ENCODE assay signal across 21 cellular contexts in the genomic region with DNA sequence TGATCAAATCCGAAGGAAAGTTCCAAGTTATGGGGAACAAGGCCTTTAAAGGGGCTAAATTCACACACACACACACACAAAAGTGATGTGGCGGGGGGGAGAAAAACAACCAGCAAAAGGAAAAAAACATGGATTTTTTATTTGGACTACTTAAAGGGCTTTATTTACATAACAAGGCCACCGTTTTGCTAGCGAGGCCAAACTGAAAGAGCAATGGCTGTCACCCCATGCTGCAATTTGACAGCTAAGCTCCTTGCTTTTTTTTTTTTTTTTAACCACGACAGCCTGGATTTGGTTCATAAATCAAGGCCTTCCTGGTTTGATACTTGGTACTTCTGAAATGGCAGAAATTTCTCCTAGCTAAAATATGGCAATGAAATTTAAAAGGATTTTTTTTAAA.
A peak's percentile ranks its signal among the peaks of the same experiment; 100 is the strongest.
DNase-seq lines count a peak whose midpoint lies in the region; ATAC-seq, FAIRE-seq and TF ChIP-seq lines count a peak whose summit lies in the region.
"Had no signal": no experiment of that assay in that cellular context is flagged by ENCODE, and none has a peak within 500 bp of the region (broad histone marks: within the 10 kb centered on the region; RNA-seq: fewer than 3 reads in every experiment).

No MANE protein-coding gene starts in this region.

- CTCF ChIA-PET in H1 (lab: Charles Lee; ENCODE audit: partially characterized antibody) = no interaction called here

- no peak for TF ChIP-seq EP300 in H1 (IDR thresholded peaks at IDR 0.05; ENCODE audit: borderline replicate concordance in 1 of 2, low read depth in 2 of 2, low read length in 2 of 2)

- H3K27ac ChIP-seq in GM23338 (ENCODE audit: low read depth) (no peak overlapping the region), HUES48 (ENCODE audit: low read depth, low read length) (peak overlapping the region; percentile 36), H1 (ENCODE audit: low read depth, low read length) (no peak overlapping the region)
- H3K27ac ChIP-seq: BLaER1, HL-60 had no signal

- H3K27me3 Mint-ChIP-seq in GM23338 (ENCODE audit: insufficient read depth, low read depth, poor library complexity) (no peaks in the 10 kb centered on the region), nephron progenitor cell (ENCODE audit: low read depth, poor library complexity) (no peaks in the 10 kb centered on the region)
- H3K27me3 Mint-ChIP-seq: CD4-positive, alpha-beta memory T cell; IgD-negative memory B cell had no signal

- H3K4me3 Mint-ChIP-seq in GM23338 = no peak overlapping the region
- peak overlapping the region; percentile 32 for H3K4me3 Mint-ChIP-seq in nephron progenitor cell
- H3K4me3 Mint-ChIP-seq: CD14-positive monocyte; CD4-positive, alpha-beta memory T cell; HFFc6; IgD-negative memory B cell had no signal

- no peak for TF ChIP-seq POLR2A in H1 (IDR thresholded peaks at IDR 0.05; ENCODE audit: control extremely low read depth in 1 of 2, low read depth in 2 of 2, low read length in 2 of 2)

- no peak overlapping the region for H3K56ac ChIP-seq in H1 (replicated peaks; ENCODE audit: insufficient read length, low read depth, low read length)

- H3K36me3 ChIP-seq in GM23338 (ENCODE audit: insufficient read depth) (0 out of 2 replicates have a peak, but pooled peaks cover 2% of the 10 kb centered on the region), HUES48 (ENCODE audit: control insufficient read depth, insufficient read depth, low read length) (no peaks in the 10 kb centered on the region), H1 (ENCODE audit: control insufficient read depth in 2 of 4, insufficient read depth in 4 of 4, low read length in 3 of 4) (no peaks in the 10 kb centered on the region)
- H3K36me3 ChIP-seq: BLaER1 had no signal

- no peak overlapping the region for H2BK5ac ChIP-seq in H1 (ENCODE audit: low read depth, low read length)

- no peaks in the 10 kb centered on the region for H3K79me1 ChIP-seq in H1 (ENCODE audit: low read depth, low read length)

- no peak overlapping the region for H3K4ac ChIP-seq in H1 (replicated peaks; ENCODE audit: insufficient read length, low read depth, low read length)

- no peaks in the 10 kb centered on the region; the same call in 1 of the 2 replicates for H3K23me2 ChIP-seq in H1 (ENCODE audit: low read depth, low read length)

- no peak overlapping the region for H2BK20ac ChIP-seq in H1 (ENCODE audit: low read length)

- H3K4me3 ChIP-seq in GM23338 (no peak overlapping the region), HUES48 (ENCODE audit: low read depth, low read length) (no peak overlapping the region), H1 (ENCODE audit: extremely low read depth in 1 of 4, insufficient read depth in 2 of 4, low read depth in 3 of 4, low read length in 4 of 4) (no peak overlapping the region)
- H3K4me3 ChIP-seq: BLaER1 had no signal

- POLR2A ChIA-PET in H1 (lab: Charles Lee; ENCODE audit: partially characterized antibody) = interaction anchor here (1.2 kb wide), 1 partner anchor 9 kb away, joined by 3 read pairs; no protein-coding TSS in a partner anchor

- ATAC-seq in GM23338 = no peak
- ATAC-seq: HCT116, HepG2 had no signal

- H4K8ac ChIP-seq in H1 (ENCODE audit: extremely low read depth, insufficient read depth, low read length) = no peak overlapping the region

- no peaks in the 10 kb centered on the region for H3K9me2 ChIP-seq in GM23338 (ENCODE audit: insufficient read depth)

- H3K79me2 ChIP-seq in GM23338 (replicated peaks; ENCODE audit: insufficient read depth) (no peaks in the 10 kb centered on the region), H1 (ENCODE audit: control insufficient read depth in 1 of 2, insufficient read depth in 2 of 2, low read length in 2 of 2) (no peaks in the 10 kb centered on the region)

- no peaks in the 10 kb centered on the region for H3F3A ChIP-seq in GM23338 (replicated peaks; ENCODE audit: low read depth)

- 0 out of 2 replicates have a peak overlapping the region, but pooled peaks have one; percentile 4 for H3K4me2 ChIP-seq in GM23338
- H3K4me2 ChIP-seq in H1 (ENCODE audit: insufficient read depth in 1 of 2, low read depth in 2 of 2, low read length in 2 of 2) = no peak overlapping the region
- H3K4me2 ChIP-seq: BLaER1 had no signal

- no peak overlapping the region for H2AK5ac ChIP-seq in H1 (ENCODE audit: low read depth, low read length)

- H4K20me1 ChIP-seq in GM23338 (replicated peaks; ENCODE audit: insufficient read depth) (no peaks in the 10 kb centered on the region), H1 (replicated peaks in 1 of 2; ENCODE audit: control insufficient read depth in 1 of 2, insufficient read depth in 2 of 2, low read length in 2 of 2) (no peaks in the 10 kb centered on the region)
- H4K20me1 ChIP-seq: BLaER1 had no signal

- no peak for TF ChIP-seq RAD21 in H1 (IDR thresholded peaks at IDR 0.05 in 1 of 2, conservative IDR thresholded peaks at IDR 0.05 in 1 of 2; ENCODE audit: low read depth in 2 of 2, low read length in 2 of 2)

- H3K9ac ChIP-seq in HUES48 (ENCODE audit: low read depth, low read length) (no peak overlapping the region), H1 (replicated peaks in 1 of 4; ENCODE audit: extremely low read depth in 1 of 4, low read depth in 3 of 4, low read length in 3 of 4) (no peak overlapping the region)
- H3K9ac ChIP-seq: BLaER1 had no signal

- H2BK12ac ChIP-seq in H1 (ENCODE audit: low read depth, low read length) = no peak overlapping the region

- WGBS in H1 (ENCODE audit: extremely low coverage in 1 of 2, insufficient coverage in 1 of 2, insufficient read length in 1 of 2, insufficient replicate concordance in 2 of 2, low coverage in 1 of 2, low lambda C conversion rate in 2 of 2, missing lambda C conversion rate in 1 of 2), 2 experiments = 20% methylated on average over 3 of the region's 5 CpGs; no CpG with 5 or more reads in 1 of the 2 experiments

- H3K4me1 ChIP-seq in GM23338 (ENCODE audit: insufficient read depth) (peaks cover 6% of the 10 kb centered on the region; the same call in 1 of the 2 replicates), HUES48 (ENCODE audit: control insufficient read depth, insufficient read depth, low read length) (peaks cover 11% of the 10 kb centered on the region), H1 (replicated peaks in 1 of 4; ENCODE audit: control insufficient read depth in 3 of 4, insufficient read depth in 4 of 4, low read length in 3 of 4) (peaks cover 0 to 4% (median 0%) of the 10 kb centered on the region in 4 experiments; a peak in 1 of 7 replicates)
- H3K4me1 ChIP-seq: BLaER1 had no signal

- H3K23ac ChIP-seq in H1 (ENCODE audit: insufficient read length) = no peak overlapping the region

- H3K36me3 Mint-ChIP-seq in GM23338 (ENCODE audit: low read depth) (peaks cover 2% of the 10 kb centered on the region; the same call in 1 of the 3 replicates), nephron progenitor cell (ENCODE audit: low read depth) (peaks cover 4% of the 10 kb centered on the region)
- H3K36me3 Mint-ChIP-seq: CD14-positive monocyte; CD4-positive, alpha-beta memory T cell; IgD-negative memory B cell had no signal

- DNase-seq in GM23338 (ENCODE audit: low spot score) (peak; percentile 33), H1 (ENCODE audit: low read depth in 1 of 2, low spot score in 2 of 2) (no peak), nephron progenitor cell (no peak), iPS-NIHi11 (ENCODE audit: low spot score) (no peak), GM13977 (ENCODE audit: low spot score) (no peak), SIG-M5 treated with dmso at 0.1 percent for 504 hours (lab: John Stamatoyannopoulos, UW; ENCODE audit: unreplicated experiment) (no peak)
- DNase-seq: 8988T; CD4-positive, alpha-beta memory T cell; DMS79 treated with DMSO at 0.1 percent for 48 hours; GOT3; HFFc6; KBM-7 had no signal

- H2AFZ ChIP-seq in GM23338 (no peak overlapping the region), H1 (ENCODE audit: low read length) (no peak overlapping the region)

- no peak overlapping the region for H2BK120ac ChIP-seq in H1 (replicated peaks; ENCODE audit: low read depth, low read length)

- H2BK15ac ChIP-seq in H1 (ENCODE audit: low read length) = no peak overlapping the region

- H4K5ac ChIP-seq in H1 (ENCODE audit: insufficient read length, low read depth, low read length) = no peak overlapping the region

- H3K27ac Mint-ChIP-seq in GM23338 (no peak overlapping the region), nephron progenitor cell (no peak overlapping the region)
- H3K27ac Mint-ChIP-seq: CD14-positive monocyte; CD4-positive, alpha-beta memory T cell; HFFc6; IgD-negative memory B cell had no signal

- peaks cover 14% of the 10 kb centered on the region; the same call in 2 of the 3 replicates for H3K9me3 Mint-ChIP-seq in GM23338
- H3K9me3 Mint-ChIP-seq in nephron progenitor cell = peaks cover 25% of the 10 kb centered on the region
- H3K9me3 Mint-ChIP-seq: IgD-negative memory B cell had no signal

- FAIRE-seq in H1 (lab: Jason Lieb, UNC) = peak; percentile 91
- FAIRE-seq: GM12891, GM18507, HepG2 had no signal

- H4K91ac ChIP-seq in H1 (replicated peaks; ENCODE audit: insufficient read length, low read length) = no peak overlapping the region

- no peak overlapping the region for H3K18ac ChIP-seq in H1 (ENCODE audit: extremely low read depth, low read length)

- H3K27me3 ChIP-seq in GM23338 (ENCODE audit: insufficient read depth) (no peaks in the 10 kb centered on the region), HUES48 (ENCODE audit: control insufficient read depth, insufficient read depth, low read length) (no peaks in the 10 kb centered on the region), H1 (replicated peaks in 1 of 4; ENCODE audit: control insufficient read depth in 3 of 4, extremely low read depth in 1 of 4, insufficient read depth in 3 of 4, low read length in 3 of 4) (no peaks in the 10 kb centered on the region)
- H3K27me3 ChIP-seq: BLaER1 had no signal

- H3K4me1 Mint-ChIP-seq in GM23338 = peaks cover 4% of the 10 kb centered on the region
- H3K4me1 Mint-ChIP-seq in nephron progenitor cell = peaks cover 27% of the 10 kb centered on the region
- H3K4me1 Mint-ChIP-seq: CD14-positive monocyte; CD4-positive, alpha-beta memory T cell; IgD-negative memory B cell had no signal

- in situ Hi-C loops in GM13977 (cut with MboI; ENCODE audit: low pct_unique_long_range_greater_than_20kb, low sequenced_read_pairs, unreplicated experiment) = no loop called here

- TF ChIP-seq CTCF in GM23338 (conservative IDR thresholded peaks at IDR 0.05; ENCODE audit: low read depth in 2 of 2) = no peak
- no peak for TF ChIP-seq CTCF in H1 (IDR thresholded peaks at IDR 0.05; ENCODE audit: control extremely low read depth in 1 of 3, insufficient read depth in 1 of 3, low read depth in 1 of 3, low read length in 3 of 3)
- no peak for TF ChIP-seq CTCF in nephron progenitor cell (IDR thresholded peaks at IDR 0.05)
- no peak for TF ChIP-seq CTCF in GM13977 (IDR thresholded peaks at IDR 0.05; ENCODE audit: extremely low read depth, insufficient read depth, missing control alignments)

- H3K9me3 ChIP-seq in HUES48 (ENCODE audit: control insufficient read depth, insufficient read depth, low read length) = peaks cover 22% of the 10 kb centered on the region
- peaks cover 0 to 3% of the 10 kb centered on the region in 2 experiments; a peak in 1 of 4 replicates for H3K9me3 ChIP-seq in H1 (ENCODE audit: insufficient read depth in 2 of 2, low read depth in 1 of 2, low read length in 1 of 2)

- no peak overlapping the region for H3K14ac ChIP-seq in H1 (ENCODE audit: insufficient read length)

TF ChIP-seq in GM23338, 12 proteins besides CTCF, POLR2A, EP300 and RAD21 (continues in another document):
- TF ChIP-seq STAT1 (IDR thresholded peaks at IDR 0.05; ENCODE audit: unreplicated experiment) = no peak

TF ChIP-seq in H1, 55 proteins besides CTCF, POLR2A, EP300 and RAD21 (continues in another document):
- TF ChIP-seq CHD1 (IDR thresholded peaks at IDR 0.05; ENCODE audit: low read depth, low read length) = no peak
